Comparison of ENCODE assay signal across 2 cellular contexts in the genomic region with DNA sequence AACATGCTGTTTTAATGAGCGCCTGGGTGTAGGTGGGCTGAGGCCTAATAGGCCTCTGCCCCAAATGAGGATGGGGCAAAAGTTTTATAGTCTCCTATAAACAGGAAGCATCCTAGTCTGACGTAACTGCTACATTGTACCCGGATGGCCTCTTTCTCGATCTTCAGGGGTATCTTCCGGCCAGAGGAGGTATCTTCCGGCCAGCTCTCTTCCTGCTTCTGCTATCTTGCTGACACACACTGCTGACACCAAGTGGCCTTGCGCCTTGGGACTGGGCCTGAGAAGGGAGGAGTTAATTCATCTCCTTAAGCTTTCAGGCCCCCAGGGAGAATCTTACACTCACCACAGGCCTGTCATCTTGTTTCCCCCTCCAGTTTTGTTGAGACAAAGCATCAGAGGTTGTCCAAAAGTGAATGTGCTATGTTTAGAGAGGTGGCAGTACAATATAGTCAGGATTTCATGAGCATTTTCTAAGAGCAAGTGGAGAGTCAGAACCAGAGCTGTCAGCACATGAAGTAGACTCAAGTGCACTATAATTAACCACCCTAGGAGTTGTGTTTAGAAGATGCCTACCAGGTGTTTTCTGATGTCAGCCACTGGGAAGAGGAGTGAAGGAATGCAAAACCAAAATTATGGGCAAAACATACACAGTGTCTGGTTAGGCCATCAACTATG.
TF ChIP-seq lines count a peak whose summit lies in the region.

No MANE protein-coding gene starts in this region.

TF ChIP-seq in GM23338, 12 proteins besides CTCF, POLR2A, EP300 and RAD21 (continues in another document):
- TF ChIP-seq REST (IDR thresholded peaks at IDR 0.05; ENCODE audit: unreplicated experiment): no peak
- no peak for TF ChIP-seq CREB1 (CRISPR knock-in tag; IDR thresholded peaks at IDR 0.05; ENCODE audit: low read depth)
- TF ChIP-seq ZNF114 (CRISPR knock-in tag; IDR thresholded peaks at IDR 0.05): no peak
- no peak for TF ChIP-seq JUNB (IDR thresholded peaks at IDR 0.05; ENCODE audit: unreplicated experiment)
- TF ChIP-seq POLR2AphosphoS5 (IDR thresholded peaks at IDR 0.05; ENCODE audit: low read depth): no peak
- no peak for TF ChIP-seq EZH2phosphoT487 (IDR thresholded peaks at IDR 0.05; ENCODE audit: unreplicated experiment)
- TF ChIP-seq, protein P1, sequence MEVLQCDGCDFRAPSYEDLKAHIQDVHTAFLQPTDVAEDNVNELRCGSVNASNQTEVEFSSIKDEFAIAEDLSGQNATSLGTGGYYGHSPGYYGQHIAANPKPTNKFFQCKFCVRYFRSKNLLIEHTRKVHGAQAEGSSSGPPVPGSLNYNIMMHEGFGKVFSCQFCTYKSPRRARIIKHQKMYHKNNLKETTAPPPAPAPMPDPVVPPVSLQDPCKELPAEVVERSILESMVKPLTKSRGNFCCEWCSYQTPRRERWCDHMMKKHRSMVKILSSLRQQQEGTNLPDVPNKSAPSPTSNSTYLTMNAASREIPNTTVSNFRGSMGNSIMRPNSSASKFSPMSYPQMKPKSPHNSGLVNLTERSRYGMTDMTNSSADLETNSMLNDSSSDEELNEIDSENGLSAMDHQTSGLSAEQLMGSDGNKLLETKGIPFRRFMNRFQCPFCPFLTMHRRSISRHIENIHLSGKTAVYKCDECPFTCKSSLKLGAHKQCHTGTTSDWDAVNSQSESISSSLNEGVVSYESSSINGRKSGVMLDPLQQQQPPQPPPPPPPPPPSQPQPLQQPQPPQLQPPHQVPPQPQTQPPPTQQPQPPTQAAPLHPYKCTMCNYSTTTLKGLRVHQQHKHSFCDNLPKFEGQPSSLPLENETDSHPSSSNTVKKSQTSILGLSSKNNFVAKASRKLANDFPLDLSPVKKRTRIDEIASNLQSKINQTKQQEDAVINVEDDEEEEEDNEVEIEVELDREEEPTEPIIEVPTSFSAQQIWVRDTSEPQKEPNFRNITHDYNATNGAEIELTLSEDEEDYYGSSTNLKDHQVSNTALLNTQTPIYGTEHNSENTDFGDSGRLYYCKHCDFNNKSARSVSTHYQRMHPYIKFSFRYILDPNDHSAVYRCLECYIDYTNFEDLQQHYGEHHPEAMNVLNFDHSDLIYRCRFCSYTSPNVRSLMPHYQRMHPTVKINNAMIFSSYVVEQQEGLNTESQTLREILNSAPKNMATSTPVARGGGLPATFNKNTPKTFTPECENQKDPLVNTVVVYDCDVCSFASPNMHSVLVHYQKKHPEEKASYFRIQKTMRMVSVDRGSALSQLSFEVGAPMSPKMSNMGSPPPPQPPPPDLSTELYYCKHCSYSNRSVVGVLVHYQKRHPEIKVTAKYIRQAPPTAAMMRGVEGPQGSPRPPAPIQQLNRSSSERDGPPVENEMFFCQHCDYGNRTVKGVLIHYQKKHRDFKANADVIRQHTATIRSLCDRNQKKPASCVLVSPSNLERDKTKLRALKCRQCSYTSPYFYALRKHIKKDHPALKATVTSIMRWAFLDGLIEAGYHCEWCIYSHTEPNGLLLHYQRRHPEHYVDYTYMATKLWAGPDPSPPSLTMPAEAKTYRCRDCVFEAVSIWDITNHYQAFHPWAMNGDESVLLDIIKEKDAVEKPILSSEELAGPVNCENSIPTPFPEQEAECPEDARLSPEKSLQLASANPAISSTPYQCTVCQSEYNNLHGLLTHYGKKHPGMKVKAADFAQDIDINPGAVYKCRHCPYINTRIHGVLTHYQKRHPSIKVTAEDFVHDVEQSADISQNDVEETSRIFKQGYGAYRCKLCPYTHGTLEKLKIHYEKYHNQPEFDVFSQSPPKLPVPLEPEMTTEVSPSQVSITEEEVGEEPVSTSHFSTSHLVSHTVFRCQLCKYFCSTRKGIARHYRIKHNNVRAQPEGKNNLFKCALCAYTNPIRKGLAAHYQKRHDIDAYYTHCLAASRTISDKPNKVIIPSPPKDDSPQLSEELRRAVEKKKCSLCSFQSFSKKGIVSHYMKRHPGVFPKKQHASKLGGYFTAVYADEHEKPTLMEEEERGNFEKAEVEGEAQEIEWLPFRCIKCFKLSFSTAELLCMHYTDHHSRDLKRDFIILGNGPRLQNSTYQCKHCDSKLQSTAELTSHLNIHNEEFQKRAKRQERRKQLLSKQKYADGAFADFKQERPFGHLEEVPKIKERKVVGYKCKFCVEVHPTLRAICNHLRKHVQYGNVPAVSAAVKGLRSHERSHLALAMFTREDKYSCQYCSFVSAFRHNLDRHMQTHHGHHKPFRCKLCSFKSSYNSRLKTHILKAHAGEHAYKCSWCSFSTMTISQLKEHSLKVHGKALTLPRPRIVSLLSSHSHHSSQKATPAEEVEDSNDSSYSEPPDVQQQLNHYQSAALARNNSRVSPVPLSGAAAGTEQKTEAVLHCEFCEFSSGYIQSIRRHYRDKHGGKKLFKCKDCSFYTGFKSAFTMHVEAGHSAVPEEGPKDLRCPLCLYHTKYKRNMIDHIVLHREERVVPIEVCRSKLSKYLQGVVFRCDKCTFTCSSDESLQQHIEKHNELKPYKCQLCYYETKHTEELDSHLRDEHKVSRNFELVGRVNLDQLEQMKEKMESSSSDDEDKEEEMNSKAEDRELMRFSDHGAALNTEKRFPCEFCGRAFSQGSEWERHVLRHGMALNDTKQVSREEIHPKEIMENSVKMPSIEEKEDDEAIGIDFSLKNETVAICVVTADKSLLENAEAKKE (CRISPR knock-in tag; IDR thresholded peaks at IDR 0.05): no peak
- no peak for TF ChIP-seq EZH2 (IDR thresholded peaks at IDR 0.05; ENCODE audit: low read depth, unreplicated experiment)
- no peak for TF ChIP-seq STAT1 (IDR thresholded peaks at IDR 0.05; ENCODE audit: unreplicated experiment)

TF ChIP-seq in WTC11, 78 proteins besides CTCF, POLR2A, EP300 and RAD21:
- no peak for TF ChIP-seq ZNF263 (CRISPR knock-in tag; IDR thresholded peaks at IDR 0.05; ENCODE audit: low read depth)
- TF ChIP-seq EMX1 (CRISPR knock-in tag; IDR thresholded peaks at IDR 0.05): no peak
- TF ChIP-seq SMAD3 (CRISPR knock-in tag; IDR thresholded peaks at IDR 0.05; ENCODE audit: borderline replicate concordance): no peak
- TF ChIP-seq ZNF671 (CRISPR knock-in tag; IDR thresholded peaks at IDR 0.05): no peak
- no peak for TF ChIP-seq TEAD1 (CRISPR knock-in tag; IDR thresholded peaks at IDR 0.05)
- TF ChIP-seq FOXP1 (CRISPR knock-in tag; IDR thresholded peaks at IDR 0.05; ENCODE audit: borderline replicate concordance): no peak
- TF ChIP-seq, protein P2, sequence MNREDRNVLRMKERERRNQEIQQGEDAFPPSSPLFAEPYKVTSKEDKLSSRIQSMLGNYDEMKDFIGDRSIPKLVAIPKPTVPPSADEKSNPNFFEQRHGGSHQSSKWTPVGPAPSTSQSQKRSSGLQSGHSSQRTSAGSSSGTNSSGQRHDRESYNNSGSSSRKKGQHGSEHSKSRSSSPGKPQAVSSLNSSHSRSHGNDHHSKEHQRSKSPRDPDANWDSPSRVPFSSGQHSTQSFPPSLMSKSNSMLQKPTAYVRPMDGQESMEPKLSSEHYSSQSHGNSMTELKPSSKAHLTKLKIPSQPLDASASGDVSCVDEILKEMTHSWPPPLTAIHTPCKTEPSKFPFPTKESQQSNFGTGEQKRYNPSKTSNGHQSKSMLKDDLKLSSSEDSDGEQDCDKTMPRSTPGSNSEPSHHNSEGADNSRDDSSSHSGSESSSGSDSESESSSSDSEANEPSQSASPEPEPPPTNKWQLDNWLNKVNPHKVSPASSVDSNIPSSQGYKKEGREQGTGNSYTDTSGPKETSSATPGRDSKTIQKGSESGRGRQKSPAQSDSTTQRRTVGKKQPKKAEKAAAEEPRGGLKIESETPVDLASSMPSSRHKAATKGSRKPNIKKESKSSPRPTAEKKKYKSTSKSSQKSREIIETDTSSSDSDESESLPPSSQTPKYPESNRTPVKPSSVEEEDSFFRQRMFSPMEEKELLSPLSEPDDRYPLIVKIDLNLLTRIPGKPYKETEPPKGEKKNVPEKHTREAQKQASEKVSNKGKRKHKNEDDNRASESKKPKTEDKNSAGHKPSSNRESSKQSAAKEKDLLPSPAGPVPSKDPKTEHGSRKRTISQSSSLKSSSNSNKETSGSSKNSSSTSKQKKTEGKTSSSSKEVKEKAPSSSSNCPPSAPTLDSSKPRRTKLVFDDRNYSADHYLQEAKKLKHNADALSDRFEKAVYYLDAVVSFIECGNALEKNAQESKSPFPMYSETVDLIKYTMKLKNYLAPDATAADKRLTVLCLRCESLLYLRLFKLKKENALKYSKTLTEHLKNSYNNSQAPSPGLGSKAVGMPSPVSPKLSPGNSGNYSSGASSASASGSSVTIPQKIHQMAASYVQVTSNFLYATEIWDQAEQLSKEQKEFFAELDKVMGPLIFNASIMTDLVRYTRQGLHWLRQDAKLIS (CRISPR knock-in tag; IDR thresholded peaks at IDR 0.05; ENCODE audit: borderline replicate concordance): no peak
- no peak for TF ChIP-seq ZNF512 (CRISPR knock-in tag; IDR thresholded peaks at IDR 0.05; ENCODE audit: borderline replicate concordance)
- no peak for TF ChIP-seq STAT6 (CRISPR knock-in tag; conservative IDR thresholded peaks at IDR 0.05; ENCODE audit: low read depth)
- TF ChIP-seq NR3C1 (CRISPR knock-in tag; conservative IDR thresholded peaks at IDR 0.05; ENCODE audit: low read depth): no peak
- no peak for TF ChIP-seq JUN (CRISPR knock-in tag; IDR thresholded peaks at IDR 0.05)
- TF ChIP-seq, protein P3, sequence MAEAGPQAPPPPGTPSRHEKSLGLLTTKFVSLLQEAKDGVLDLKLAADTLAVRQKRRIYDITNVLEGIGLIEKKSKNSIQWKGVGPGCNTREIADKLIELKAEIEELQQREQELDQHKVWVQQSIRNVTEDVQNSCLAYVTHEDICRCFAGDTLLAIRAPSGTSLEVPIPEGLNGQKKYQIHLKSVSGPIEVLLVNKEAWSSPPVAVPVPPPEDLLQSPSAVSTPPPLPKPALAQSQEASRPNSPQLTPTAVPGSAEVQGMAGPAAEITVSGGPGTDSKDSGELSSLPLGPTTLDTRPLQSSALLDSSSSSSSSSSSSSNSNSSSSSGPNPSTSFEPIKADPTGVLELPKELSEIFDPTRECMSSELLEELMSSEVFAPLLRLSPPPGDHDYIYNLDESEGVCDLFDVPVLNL (CRISPR knock-in tag; IDR thresholded peaks at IDR 0.05; ENCODE audit: borderline replicate concordance, low read depth): no peak
- TF ChIP-seq, protein P4, sequence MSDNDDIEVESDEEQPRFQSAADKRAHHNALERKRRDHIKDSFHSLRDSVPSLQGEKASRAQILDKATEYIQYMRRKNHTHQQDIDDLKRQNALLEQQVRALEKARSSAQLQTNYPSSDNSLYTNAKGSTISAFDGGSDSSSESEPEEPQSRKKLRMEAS (CRISPR knock-in tag; IDR thresholded peaks at IDR 0.05): no peak
- no peak for TF ChIP-seq RORB (CRISPR knock-in tag; IDR thresholded peaks at IDR 0.05)
- no peak for TF ChIP-seq ARID4B (CRISPR knock-in tag; IDR thresholded peaks at IDR 0.05; ENCODE audit: borderline replicate concordance)
- TF ChIP-seq CBFB (CRISPR knock-in tag; IDR thresholded peaks at IDR 0.05; ENCODE audit: low read depth): no peak
